Comparison of ENCODE assay signal across 7 cellular contexts in the genomic region with DNA sequence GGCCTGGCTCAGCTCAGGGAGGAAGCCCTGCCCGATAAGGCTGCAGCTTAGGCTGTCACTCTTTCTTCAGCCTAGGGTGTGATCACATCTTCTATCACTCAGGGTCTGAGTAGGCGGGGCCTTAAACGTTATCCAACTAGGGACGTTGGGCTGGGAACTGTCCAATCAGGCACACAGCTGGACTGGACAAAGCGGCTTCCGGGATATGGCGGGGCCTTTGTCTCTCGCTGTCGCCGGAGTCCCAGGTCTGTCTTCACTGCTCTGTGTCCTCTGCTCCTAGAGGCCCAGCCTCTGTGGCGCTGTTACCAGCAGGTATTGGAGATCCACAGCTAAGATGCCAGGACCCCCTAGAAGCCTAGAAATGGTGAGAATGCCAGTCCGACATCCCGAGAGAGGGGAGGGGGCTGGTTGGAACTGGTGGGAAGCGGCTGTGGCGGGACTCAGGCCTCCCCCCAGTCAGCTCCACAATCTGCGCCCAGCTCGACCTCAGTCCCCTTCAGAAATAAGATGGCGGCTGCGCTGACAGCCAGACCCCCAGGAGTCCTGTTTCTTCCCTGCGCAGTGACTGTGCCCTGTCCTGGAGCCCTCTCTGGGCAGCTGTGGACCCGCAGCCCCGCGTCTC. TPM values are rescaled to one million over a fixed set of nuclear protein-coding genes. Genes with fewer than 3 reads are reported as not detected.
A peak's percentile ranks its signal among the peaks of the same experiment; 100 is the strongest.
DNase-seq lines count a peak whose midpoint lies in the region; ATAC-seq and TF ChIP-seq lines count a peak whose summit lies in the region.

Gene ZNF254 (plus strand): TSS at position 214 of the 622 bp plus-strand sequence. CDS start 121 bp downstream, at position 335.

- H3K27me3 ChIP-seq in lung (ENCODE audit: control insufficient read depth, insufficient read depth): no peaks in the 10 kb centered on the region

- H3K9me3 ChIP-seq in lung (ENCODE audit: control insufficient read depth in 2 of 2, insufficient read depth in 1 of 2, low read length in 1 of 2): peaks cover 0 to 2% of the 10 kb centered on the region in 2 donors

- no peaks in the 10 kb centered on the region for H3K36me3 ChIP-seq in lung (ENCODE audit: control insufficient read depth in 2 of 2, insufficient read depth in 2 of 2, low read length in 2 of 2)

- H3K4me3 ChIP-seq in lung: peak within 1 kb of the TSS; percentile 59

- WGBS in lung, 2 donors: 1% methylated on average over 22 to 23 of the region's 23 CpGs

- peak; percentile 92 for DNase-seq in NCI-H524 treated with DMSO at 0.1 percent for 48 hours (lab: John Stamatoyannopoulos, UW)
- peak; percentile 43 to 52 for DNase-seq in activated CD8-positive, alpha-beta memory T cell treated with anti-CD3 and anti-CD28 coated beads for 1 hour (ENCODE audit: extremely low read depth in 1 of 2, low read depth in 1 of 2)
- DNase-seq in effector CD8-positive, alpha-beta T cell (lab: John Stamatoyannopoulos, UW): peak; percentile 64
- DNase-seq in lung (ENCODE audit: low spot score): peak; percentile 92
- DNase-seq in stimulated activated CD4-positive, alpha-beta T cell treated with anti-CD3 and anti-CD28 coated beads, TNF-alpha, amount 100 ng/mL, for 24 hours (ENCODE audit: low read depth in 3 of 3): peak; percentile 59 to 79 (median 68)

- peaks cover 0 to 5% of the 10 kb centered on the region in 2 donors for H3K4me1 ChIP-seq in lung (ENCODE audit: control insufficient read depth in 2 of 2, insufficient read depth in 2 of 2, low read length in 2 of 2)

- ATAC-seq in GM18519 (IDR thresholded peaks at IDR 0.05; ENCODE audit: low FRiP score, unreplicated experiment) (peak; percentile 98), HG03060 (IDR thresholded peaks at IDR 0.05; ENCODE audit: low read depth, unreplicated experiment) (peak; percentile 99), lung (ENCODE audit: insufficient read depth, low FRiP score) (peak; percentile 97)

- peak within 1 kb of the TSS; percentile 91 to 95 for H3K27ac ChIP-seq in lung (ENCODE audit: low read depth in 1 of 2, low read length in 1 of 2)

- TF ChIP-seq CTCF in lung (IDR thresholded peaks at IDR 0.05; ENCODE audit: control extremely low read depth, extremely low read depth): no peak

RNA-seq across cellular contexts. Expression of gene ZNF254, which starts in this region (rescaled TPM):
- 10 to 100 TPM; 14.9 to 68.7 TPM for total RNA-seq in lung
- 1 to 10 TPM; 4.5 to 6.1 TPM for polyA plus RNA-seq in lung

Comparison
In these comparisons a context has a peak if more than half of its experiments do, and no peak if none do; other contexts are left out.
1. Peak in every context shown above with its lines: DNase-seq, ATAC-seq, H3K4me3 ChIP-seq and H3K27ac ChIP-seq.